ENCODE assay signal across 9 cellular contexts in the genomic region with DNA sequence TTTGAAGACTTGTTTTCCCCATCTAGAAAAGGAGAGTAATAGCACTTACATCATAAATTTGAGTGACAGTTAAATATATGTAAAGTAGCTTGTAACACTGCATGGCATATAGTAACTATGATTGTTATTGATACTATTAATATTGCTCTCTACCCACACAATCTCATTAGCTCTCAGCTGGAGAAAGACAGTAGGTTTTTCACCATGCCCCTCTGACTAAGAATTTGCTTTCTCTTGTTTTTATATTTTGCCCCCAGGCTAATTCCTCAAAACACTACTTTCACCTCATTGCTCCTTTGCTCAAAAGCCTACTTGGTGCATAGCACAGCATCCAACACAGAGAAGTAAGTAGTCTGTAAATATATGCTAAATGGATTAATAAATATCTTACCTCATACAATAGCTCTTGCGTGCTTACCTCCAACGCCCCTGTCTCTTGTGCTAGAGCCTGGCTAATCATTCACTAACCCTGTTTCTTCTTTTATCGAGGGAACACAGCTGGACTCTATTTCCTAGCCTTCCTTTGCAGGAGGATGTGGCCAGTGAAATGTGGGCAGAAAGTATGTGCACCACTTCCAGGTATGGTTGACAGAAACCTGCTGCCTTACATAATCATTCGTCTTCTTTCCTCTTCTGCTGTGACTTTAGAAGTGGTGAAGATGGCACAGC.
DNase-seq lines count a peak whose midpoint lies in the region; ATAC-seq and TF ChIP-seq lines count a peak whose summit lies in the region.
"Had no signal": no experiment of that assay in that cellular context is flagged by ENCODE, and none has a peak within 500 bp of the region (broad histone marks: within the 10 kb centered on the region; RNA-seq: fewer than 3 reads in every experiment).

No MANE protein-coding gene starts in this region.

- H3K27me3 Mint-ChIP-seq in Caco-2 (ENCODE audit: insufficient read depth, unreplicated experiment) = no peaks in the 10 kb centered on the region

- POLR2A ChIA-PET in Caco-2 (lab: Charles Lee) = no interaction called here

- 1 to 13% methylated on average over 4 of the region's 4 CpGs for WGBS in body of pancreas, 2 donors
- 42 to 63% methylated on average over 4 of the region's 4 CpGs for whole genome bisulfite sequencing in esophagus squamous epithelium, 2 donors

- H3K27ac Mint-ChIP-seq in Caco-2 (ENCODE audit: unreplicated experiment) = peak overlapping the region; percentile 71

- BruUV-seq in Caco-2 (replicated peaks; lab: Mats Ljungman, UMichigan) = TSS peak; percentile 11

- intact Hi-C loops in Caco-2 (cut with micrococcal nuclease; ENCODE audit: unreplicated experiment) (loop anchor here (2.0 kb wide), 1 partner anchor 142 kb away; no protein-coding TSS in a partner anchor), body of pancreas (cut with DNase I) (no loop called here), colonic mucosa (cut with DNase I) (no loop called here), esophagus squamous epithelium (cut with DNase I) (no loop called here)

- no peaks in the 10 kb centered on the region; the same call in 1 of the 2 replicates for H3K36me3 ChIP-seq in Caco-2 (ENCODE audit: control insufficient read depth, insufficient read depth, low read length)
- no peaks in the 10 kb centered on the region for H3K36me3 ChIP-seq in body of pancreas (replicated peaks in 1 of 2; ENCODE audit: insufficient read depth in 1 of 2, low read depth in 2 of 2)
- H3K36me3 ChIP-seq in colonic mucosa = no peaks in the 10 kb centered on the region
- no peaks in the 10 kb centered on the region for H3K36me3 ChIP-seq in esophagus squamous epithelium

- peak in 1 of 3 donors; percentile 21 for TF ChIP-seq POLR2A in body of pancreas (IDR thresholded peaks at IDR 0.05)
- TF ChIP-seq POLR2A in esophagus squamous epithelium (IDR thresholded peaks at IDR 0.05) = no peak

- H3K36me3 Mint-ChIP-seq in Caco-2 (ENCODE audit: insufficient read depth, unreplicated experiment) = no peaks in the 10 kb centered on the region

- no peak overlapping the region for H3K4me3 ChIP-seq in Caco-2 (ENCODE audit: low read depth, low read length)
- H3K4me3 ChIP-seq in body of pancreas = no peak overlapping the region
- no peak overlapping the region for H3K4me3 ChIP-seq in colonic mucosa
- no peak overlapping the region for H3K4me3 ChIP-seq in esophagus squamous epithelium

- DNase-seq in Caco-2 = peak; percentile 57 to 60
- peak; percentile 17 to 50 (median 42) for DNase-seq in body of pancreas
- no peak for DNase-seq in NCI-H1092 treated with DMSO at 0.1 percent for 48 hours (lab: John Stamatoyannopoulos, UW)
- no peak for DNase-seq in colonic mucosa
- no peak for DNase-seq in esophagus squamous epithelium (lab: John Stamatoyannopoulos, UW)
- no peak for DNase-seq in SK-N-DZ (ENCODE audit: low spot score)
- DNase-seq: SHP77 treated with DMSO at 0.1 percent for 48 hours had no signal

- H3K27ac ChIP-seq in body of pancreas = peak overlapping the region; percentile 17 to 70 (median 58)
- H3K27ac ChIP-seq in colonic mucosa = no peak overlapping the region
- no peak overlapping the region for H3K27ac ChIP-seq in esophagus squamous epithelium

- ATAC-seq in GM19468 (IDR thresholded peaks at IDR 0.05; ENCODE audit: extremely low read depth, unreplicated experiment) = peak; percentile 78
- ATAC-seq in HG03378 (IDR thresholded peaks at IDR 0.05; ENCODE audit: unreplicated experiment) = peak; percentile 84
- peak; percentile 88 for ATAC-seq in body of pancreas

- TF ChIP-seq CTCF in Caco-2 (IDR thresholded peaks at IDR 0.05; ENCODE audit: insufficient read depth in 1 of 2, low read depth in 1 of 2, low read length in 1 of 2, severe bottlenecking in 1 of 2, unreplicated experiment in 1 of 2) (no peak), body of pancreas (IDR thresholded peaks at IDR 0.05) (no peak), colonic mucosa (IDR thresholded peaks at IDR 0.05) (no peak), esophagus squamous epithelium (IDR thresholded peaks at IDR 0.05) (no peak)

- H3K4me1 ChIP-seq in Caco-2 = peaks cover 21% of the 10 kb centered on the region
- peaks cover 22% of the 10 kb centered on the region for H3K4me1 ChIP-seq in body of pancreas
- H3K4me1 ChIP-seq in colonic mucosa = no peaks in the 10 kb centered on the region
- H3K4me1 ChIP-seq in esophagus squamous epithelium = no peaks in the 10 kb centered on the region

- CTCF ChIA-PET in Caco-2 (lab: Charles Lee) = interaction anchor here (0.6 kb wide), 2 partner anchors 147 to 172 kb away, joined by 3 to 4 read pairs; no protein-coding TSS in a partner anchor

- 0 out of 2 replicates have a peak, but pooled peaks cover 2% of the 10 kb centered on the region for H3K9me3 ChIP-seq in Caco-2
- H3K9me3 ChIP-seq in body of pancreas = no peaks in the 10 kb centered on the region
- H3K9me3 ChIP-seq in colonic mucosa = no peaks in the 10 kb centered on the region
- no peaks in the 10 kb centered on the region for H3K9me3 ChIP-seq in esophagus squamous epithelium

- no peak overlapping the region for H3K9ac ChIP-seq in colonic mucosa (ENCODE audit: low read depth in 2 of 2, low read length in 2 of 2)

- no peaks in the 10 kb centered on the region for H3K9me3 Mint-ChIP-seq in Caco-2 (ENCODE audit: unreplicated experiment)

- peaks cover 21% of the 10 kb centered on the region for H3K4me1 Mint-ChIP-seq in Caco-2 (ENCODE audit: low read depth, unreplicated experiment)

- H3K4me3 Mint-ChIP-seq in Caco-2 (ENCODE audit: unreplicated experiment) = peak overlapping the region; percentile 61

- no peaks in the 10 kb centered on the region for H3K27me3 ChIP-seq in Caco-2 (replicated peaks; ENCODE audit: control insufficient read depth, insufficient read depth, low read length)
- no peaks in the 10 kb centered on the region for H3K27me3 ChIP-seq in body of pancreas
- H3K27me3 ChIP-seq in colonic mucosa = no peaks in the 10 kb centered on the region
- H3K27me3 ChIP-seq in esophagus squamous epithelium = no peaks in the 10 kb centered on the region

Comparison
In these comparisons a context has a peak if more than half of its experiments do, and no peak if none do; other contexts are left out.
1. DNase-seq: peak in Caco-2 (2 of 2) and body of pancreas (4 of 4); none in NCI-H1092 treated with DMSO at 0.1 percent for 48 hours (single experiment), colonic mucosa (single experiment), esophagus squamous epithelium (single experiment) and SK-N-DZ (single experiment).
2. H3K27ac ChIP-seq: peak in body of pancreas (4 of 4); none in colonic mucosa (single experiment) and esophagus squamous epithelium (0 of 4).
3. Peak in every context shown above with its lines, with median percentiles within 50 percentile points of each other: ATAC-seq.